Comparison of ENCODE assay signal across 21 cellular contexts in the genomic region with DNA sequence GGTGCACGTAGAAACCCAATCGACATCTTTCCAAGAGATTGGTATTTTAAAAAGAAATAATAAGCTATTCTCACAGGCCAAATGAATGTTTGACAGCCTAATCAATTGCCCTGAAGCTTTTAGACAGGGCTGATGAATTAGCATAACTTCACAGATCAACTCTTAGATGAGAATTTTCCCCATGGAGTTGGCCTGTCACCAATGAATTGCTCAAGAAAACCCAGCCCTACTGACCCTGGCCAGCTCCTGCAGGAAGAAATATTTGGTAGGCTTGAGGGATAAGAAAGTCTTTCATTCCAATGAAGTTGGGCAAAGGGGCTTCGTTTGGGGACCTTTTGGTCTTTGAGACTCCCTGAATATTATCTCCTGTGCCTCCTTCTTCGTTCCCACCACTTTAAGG. TPM values are rescaled to one million over a fixed set of nuclear protein-coding genes. Genes with fewer than 3 reads are reported as not detected.
DNase-seq lines count a peak whose midpoint lies in the region; ATAC-seq and TF ChIP-seq lines count a peak whose summit lies in the region.
"Had no signal": no experiment of that assay in that cellular context is flagged by ENCODE, and none has a peak within 500 bp of the region (broad histone marks: within the 10 kb centered on the region; RNA-seq: fewer than 3 reads in every experiment).

No MANE protein-coding gene starts in this region.

- H3K4me3 Mint-ChIP-seq in glutamatergic neuron (ENCODE audit: unreplicated experiment) (no peak overlapping the region), nephron progenitor cell (no peak overlapping the region)
- H3K4me3 Mint-ChIP-seq: activated CD8-positive, alpha-beta T cell treated with anti-CD3 and anti-CD28 coated beads, Interleukin-2, amount 10 ng/mL, durations not matched to agents 7 days and 5 days; activated naive CD8-positive, alpha-beta T cell; activated T-cell treated with anti-CD3 and anti-CD28 coated beads, Interleukin-2, amount 50 U/mL, for 72 hours; CD4-positive, alpha-beta T cell; GM23338 had no signal

- peak; percentile 55 for DNase-seq in AG10803 (ENCODE audit: low read depth)
- DNase-seq in glutamatergic neuron = no peak
- DNase-seq in gastrocnemius medialis = no peak
- DNase-seq in SKM-1 (lab: John Stamatoyannopoulos, UW; ENCODE audit: unreplicated experiment) = no peak
- no peak for DNase-seq in nephron progenitor cell
- DNase-seq in occipital lobe (lab: John Stamatoyannopoulos, UW) = no peak
- DNase-seq: ACHN; activated CD8-positive, alpha-beta T cell treated with anti-CD3 and anti-CD28 coated beads, Interleukin-2, amount 10 ng/mL, durations not matched to agents 7 days and 5 days; activated T-cell treated with anti-CD3 and anti-CD28 coated beads, Interleukin-2, amount 50 U/mL, for 72 hours; CD4-positive, alpha-beta T cell; effector memory CD4-positive, alpha-beta T cell; NCI-H1436; PC-9; stimulated activated CD4-positive, alpha-beta T cell treated with anti-CD3 and anti-CD28 coated beads, Interleukin-4, amount 100 ng/mL, for 1 hour had no signal

- no peak for TF ChIP-seq POLR2A in gastrocnemius medialis (IDR thresholded peaks at IDR 0.05)

- intact Hi-C loops in gastrocnemius medialis (cut with DNase I; ENCODE audit: low total_unique reads) = no loop called here

- peak overlapping the region; percentile 28 for H3K27ac Mint-ChIP-seq in glutamatergic neuron (ENCODE audit: unreplicated experiment)
- H3K27ac Mint-ChIP-seq in nephron progenitor cell = no peak overlapping the region
- H3K27ac Mint-ChIP-seq: activated CD8-positive, alpha-beta T cell treated with anti-CD3 and anti-CD28 coated beads, Interleukin-2, amount 10 ng/mL, durations not matched to agents 7 days and 5 days; activated naive CD8-positive, alpha-beta T cell; activated T-cell treated with anti-CD3 and anti-CD28 coated beads, Interleukin-2, amount 50 U/mL, for 72 hours; CD4-positive, alpha-beta T cell; GM23338 had no signal

- H3K4me1 Mint-ChIP-seq in glutamatergic neuron (ENCODE audit: low read depth, unreplicated experiment) = peaks cover 11% of the 10 kb centered on the region
- peaks cover 49% of the 10 kb centered on the region for H3K4me1 Mint-ChIP-seq in nephron progenitor cell
- H3K4me1 Mint-ChIP-seq: GM23338 had no signal

- no peaks in the 10 kb centered on the region for H3K9me3 ChIP-seq in gastrocnemius medialis
- H3K9me3 ChIP-seq: thoracic aorta had no signal

- no peaks in the 10 kb centered on the region for H3K27me3 ChIP-seq in gastrocnemius medialis
- H3K27me3 ChIP-seq: cardiac muscle cell had no signal

- H3K27me3 Mint-ChIP-seq in glutamatergic neuron (ENCODE audit: unreplicated experiment) (peaks cover 3% of the 10 kb centered on the region), nephron progenitor cell (ENCODE audit: low read depth, poor library complexity) (peaks cover 11% of the 10 kb centered on the region)
- H3K27me3 Mint-ChIP-seq: activated naive CD8-positive, alpha-beta T cell; CD4-positive, alpha-beta T cell had no signal

- no peaks in the 10 kb centered on the region for H3K36me3 ChIP-seq in gastrocnemius medialis
- H3K36me3 ChIP-seq: cardiac muscle cell, thoracic aorta had no signal

- H3K9me3 Mint-ChIP-seq in glutamatergic neuron (ENCODE audit: unreplicated experiment) = no peaks in the 10 kb centered on the region
- no peaks in the 10 kb centered on the region for H3K9me3 Mint-ChIP-seq in nephron progenitor cell
- H3K9me3 Mint-ChIP-seq: activated T-cell treated with anti-CD3 and anti-CD28 coated beads, Interleukin-2, amount 50 U/mL, for 72 hours; CD4-positive, alpha-beta T cell; GM23338 had no signal

- H3K27ac ChIP-seq in angular gyrus (ENCODE audit: low read depth, low read length) (peak overlapping the region; percentile 27), gastrocnemius medialis (peak overlapping the region; percentile 81 to 92 (median 82))
- H3K27ac ChIP-seq: cardiac muscle cell, PC-9 had no signal

- in situ Hi-C loops in gastrocnemius medialis (cut with MboI; ENCODE audit: low sequenced_read_pairs in 4 of 4) = no loop called here

- ATAC-seq in gastrocnemius medialis (no peak), GM18907 (IDR thresholded peaks at IDR 0.05; ENCODE audit: unreplicated experiment) (no peak)
- ATAC-seq: activated CD8-positive, alpha-beta T cell treated with anti-CD3 and anti-CD28 coated beads, Interleukin-2, amount 10 ng/mL, durations not matched to agents 7 days and 5 days; activated T-cell treated with anti-CD3 and anti-CD28 coated beads, Interleukin-2, amount 50 U/mL, for 72 hours; GM23338 had no signal

- H3K36me3 Mint-ChIP-seq in glutamatergic neuron (ENCODE audit: unreplicated experiment) (no peaks in the 10 kb centered on the region), nephron progenitor cell (ENCODE audit: low read depth) (no peaks in the 10 kb centered on the region)
- H3K36me3 Mint-ChIP-seq: activated naive CD8-positive, alpha-beta T cell had no signal

- H3K4me1 ChIP-seq in gastrocnemius medialis = peaks cover 25 to 36% of the 10 kb centered on the region in 2 donors

- TF ChIP-seq CTCF in AG10803 (conservative IDR thresholded peaks at IDR 0.05; ENCODE audit: low read length) (no peak), glutamatergic neuron (IDR thresholded peaks at IDR 0.05; ENCODE audit: partially characterized antibody, unreplicated experiment) (no peak), gastrocnemius medialis (IDR thresholded peaks at IDR 0.05 in 4 of 5, conservative IDR thresholded peaks at IDR 0.05 in 1 of 5) (no peak), nephron progenitor cell (IDR thresholded peaks at IDR 0.05) (no peak)

- no peak overlapping the region for H3K4me3 ChIP-seq in AG10803 (ENCODE audit: low read length)
- H3K4me3 ChIP-seq in gastrocnemius medialis = no peak overlapping the region
- H3K4me3 ChIP-seq: cardiac muscle cell, GM23338, PC-9, skin epidermis, thoracic aorta had no signal

RNA-seq across cellular contexts. Expression of a gene that starts 23.4 kb away (rescaled TPM):
- total RNA-seq in glutamatergic neuron (ENCODE audit: unreplicated experiment) (104 TPM), gastrocnemius medialis (10 to 100 TPM; 55.0 to 94.1 (median 73.7) TPM), occipital lobe (66.9 TPM)
